ENCODE assay signal across 17 cellular contexts in the genomic region with DNA sequence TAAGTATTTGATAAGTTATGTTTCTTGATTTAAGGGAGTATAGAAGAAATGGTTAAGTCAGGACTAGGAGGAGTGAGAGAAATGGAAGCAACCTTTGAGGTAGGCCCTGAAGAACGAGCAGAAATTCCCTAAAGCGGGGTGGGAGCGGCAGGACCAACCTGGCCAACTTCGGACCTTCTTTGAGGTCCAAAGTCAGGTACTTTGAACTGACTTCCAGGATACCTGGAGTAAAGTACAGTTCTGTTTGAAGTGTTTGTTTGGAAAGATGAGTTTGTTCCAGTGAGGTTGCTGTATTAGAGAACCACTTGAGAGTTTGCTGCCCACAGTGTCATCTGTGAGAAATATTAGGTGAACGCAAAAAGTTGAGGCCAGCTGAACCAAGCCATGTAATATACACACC. TPM values are rescaled to one million over a fixed set of nuclear protein-coding genes. Genes with fewer than 3 reads are reported as not detected.
DNase-seq lines count a peak whose midpoint lies in the region; ATAC-seq lines count a peak whose summit lies in the region.
"Had no signal": no experiment of that assay in that cellular context is flagged by ENCODE, and none has a peak within 500 bp of the region (broad histone marks: within the 10 kb centered on the region; RNA-seq: fewer than 3 reads in every experiment).

No MANE protein-coding gene starts in this region.

- CTCF ChIA-PET in activated naive CD4-positive, alpha-beta T cell treated with anti-CD3 and anti-CD28 coated beads for 36 hours (lab: Charles Lee) = interaction anchor here (1.1 kb wide), 1 partner anchor 11 kb away, joined by 4 read pairs; a partner anchor contains a TSS
- CTCF ChIA-PET in activated naive CD4-positive, alpha-beta T cell treated with anti-CD3 and anti-CD28 coated beads, Interleukin-2, amount 10 ng/mL, durations not matched to agents 7 days and 5 days (lab: Charles Lee) = no interaction called here
- CTCF ChIA-PET in T-cell (lab: Charles Lee) = no interaction called here

- H3K4me3 Mint-ChIP-seq in activated naive CD4-positive, alpha-beta T cell treated with anti-CD3 and anti-CD28 coated beads for 36 hours = no peak overlapping the region
- H3K4me3 Mint-ChIP-seq in activated naive CD4-positive, alpha-beta T cell treated with anti-CD3 and anti-CD28 coated beads, Interleukin-2, amount 10 ng/mL, durations not matched to agents 7 days and 5 days = no peak overlapping the region
- H3K4me3 Mint-ChIP-seq in T-cell = peak overlapping the region in 2 of 3 donors; percentile 0 to 60
- peak overlapping the region; percentile 8 to 53 (median 19) for H3K4me3 Mint-ChIP-seq in immature natural killer cell
- H3K4me3 Mint-ChIP-seq in stimulated activated memory B cell treated with anti-CD40 and anti-IgM and Interleukin-4, amounts not matched to agents 10 μg/mL and 1 μg/mL and 100 μg/mL, for 72 hours = no peak overlapping the region

- intact Hi-C loops in activated naive CD4-positive, alpha-beta T cell treated with anti-CD3 and anti-CD28 coated beads for 36 hours (cut with micrococcal nuclease) = no loop called here

- H3K9me3 Mint-ChIP-seq in activated naive CD4-positive, alpha-beta T cell treated with anti-CD3 and anti-CD28 coated beads for 36 hours = no peaks in the 10 kb centered on the region
- no peaks in the 10 kb centered on the region for H3K9me3 Mint-ChIP-seq in activated naive CD4-positive, alpha-beta T cell treated with anti-CD3 and anti-CD28 coated beads, Interleukin-2, amount 10 ng/mL, durations not matched to agents 7 days and 5 days
- H3K9me3 Mint-ChIP-seq in T-cell (no peaks in the 10 kb centered on the region), immature natural killer cell (no peaks in the 10 kb centered on the region)
- peaks cover 1% of the 10 kb centered on the region for H3K9me3 Mint-ChIP-seq in stimulated activated memory B cell treated with anti-CD40 and anti-IgM and Interleukin-4, amounts not matched to agents 10 μg/mL and 1 μg/mL and 100 μg/mL, for 72 hours

- no peak for DNase-seq in activated naive CD4-positive, alpha-beta T cell treated with anti-CD3 and anti-CD28 coated beads for 36 hours
- no peak for DNase-seq in activated naive CD4-positive, alpha-beta T cell treated with anti-CD3 and anti-CD28 coated beads, Interleukin-2, amount 10 ng/mL, durations not matched to agents 7 days and 5 days
- DNase-seq in T-cell (no peak), immature natural killer cell (no peak), NCI-H774 (lab: John Stamatoyannopoulos, UW) (no peak)
- DNase-seq: activated CD8-positive, alpha-beta memory T cell treated with anti-CD3 and anti-CD28 coated beads, Interleukin-2, amount 10 ng/mL, durations not matched to agents 7 days and 5 days; COR-L47; cortex of kidney; IMR-90; left lung; NCI-H1930; NCI-H446; SHP77; stimulated activated CD4-positive, alpha-beta T cell treated with anti-CD3 and anti-CD28 coated beads, Interleukin-2, amount 100 ng/mL, for 24 hours had no signal

- peak overlapping the region; percentile 55 for H3K27ac Mint-ChIP-seq in activated naive CD4-positive, alpha-beta T cell treated with anti-CD3 and anti-CD28 coated beads for 36 hours
- H3K27ac Mint-ChIP-seq in activated naive CD4-positive, alpha-beta T cell treated with anti-CD3 and anti-CD28 coated beads, Interleukin-2, amount 10 ng/mL, durations not matched to agents 7 days and 5 days = no peak overlapping the region
- peak overlapping the region; percentile 29 to 59 for H3K27ac Mint-ChIP-seq in T-cell
- H3K27ac Mint-ChIP-seq in immature natural killer cell = peak overlapping the region in 5 of 6 donors; percentile 49 to 88 (median 71)
- peak overlapping the region; percentile 83 for H3K27ac Mint-ChIP-seq in stimulated activated memory B cell treated with anti-CD40 and anti-IgM and Interleukin-4, amounts not matched to agents 10 μg/mL and 1 μg/mL and 100 μg/mL, for 72 hours

- ATAC-seq in T-cell (replicated peaks in 1 of 4) (no peak), GM21447 (IDR thresholded peaks at IDR 0.05; ENCODE audit: unreplicated experiment) (no peak), HG03139 (IDR thresholded peaks at IDR 0.05; ENCODE audit: unreplicated experiment) (no peak)
- ATAC-seq in stimulated activated memory B cell treated with anti-CD40 and anti-IgM and Interleukin-4, amounts not matched to agents 10 μg/mL and 1 μg/mL and 100 μg/mL, for 72 hours = no peak
- ATAC-seq: activated CD8-positive, alpha-beta memory T cell treated with anti-CD3 and anti-CD28 coated beads, Interleukin-2, amount 10 ng/mL, durations not matched to agents 7 days and 5 days; left lung had no signal

- no peaks in the 10 kb centered on the region for H3K27me3 Mint-ChIP-seq in activated naive CD4-positive, alpha-beta T cell treated with anti-CD3 and anti-CD28 coated beads for 36 hours (ENCODE audit: low read depth)
- no peaks in the 10 kb centered on the region for H3K27me3 Mint-ChIP-seq in activated naive CD4-positive, alpha-beta T cell treated with anti-CD3 and anti-CD28 coated beads, Interleukin-2, amount 10 ng/mL, durations not matched to agents 7 days and 5 days
- H3K27me3 Mint-ChIP-seq in T-cell = no peaks in the 10 kb centered on the region
- H3K27me3 Mint-ChIP-seq in immature natural killer cell (ENCODE audit: low read depth in 3 of 3) = peaks cover 2 to 3% (median 2%) of the 10 kb centered on the region in 3 donors
- H3K27me3 Mint-ChIP-seq in stimulated activated memory B cell treated with anti-CD40 and anti-IgM and Interleukin-4, amounts not matched to agents 10 μg/mL and 1 μg/mL and 100 μg/mL, for 72 hours = no peaks in the 10 kb centered on the region
- H3K27me3 Mint-ChIP-seq: activated CD8-positive, alpha-beta memory T cell treated with anti-CD3 and anti-CD28 coated beads, Interleukin-2, amount 10 ng/mL, durations not matched to agents 7 days and 5 days had no signal

- H3K4me1 Mint-ChIP-seq in activated naive CD4-positive, alpha-beta T cell treated with anti-CD3 and anti-CD28 coated beads for 36 hours (ENCODE audit: low read depth) = peaks cover 91% of the 10 kb centered on the region
- peaks cover 89% of the 10 kb centered on the region for H3K4me1 Mint-ChIP-seq in activated naive CD4-positive, alpha-beta T cell treated with anti-CD3 and anti-CD28 coated beads, Interleukin-2, amount 10 ng/mL, durations not matched to agents 7 days and 5 days
- H3K4me1 Mint-ChIP-seq in T-cell (peaks cover 94 to 97% (median 95%) of the 10 kb centered on the region in 3 donors), immature natural killer cell (peaks cover 93 to 97% of the 10 kb centered on the region in 2 donors)
- peaks cover 95% of the 10 kb centered on the region for H3K4me1 Mint-ChIP-seq in stimulated activated memory B cell treated with anti-CD40 and anti-IgM and Interleukin-4, amounts not matched to agents 10 μg/mL and 1 μg/mL and 100 μg/mL, for 72 hours

- POLR2A ChIA-PET in T-cell (lab: Charles Lee) = interaction anchor here in 1 of 2 donors (0.6 kb wide), 1 partner anchor 31 kb away, joined by 3 read pairs; no protein-coding TSS in a partner anchor

- peaks cover 31% of the 10 kb centered on the region for H3K36me3 Mint-ChIP-seq in activated naive CD4-positive, alpha-beta T cell treated with anti-CD3 and anti-CD28 coated beads for 36 hours (ENCODE audit: low read depth)
- H3K36me3 Mint-ChIP-seq in activated naive CD4-positive, alpha-beta T cell treated with anti-CD3 and anti-CD28 coated beads, Interleukin-2, amount 10 ng/mL, durations not matched to agents 7 days and 5 days = peaks cover 39% of the 10 kb centered on the region
- H3K36me3 Mint-ChIP-seq in T-cell (peaks cover 22% of the 10 kb centered on the region), immature natural killer cell (peaks cover 0 to 4% (median 0%) of the 10 kb centered on the region in 3 donors)
- peaks cover 16% of the 10 kb centered on the region for H3K36me3 Mint-ChIP-seq in stimulated activated memory B cell treated with anti-CD40 and anti-IgM and Interleukin-4, amounts not matched to agents 10 μg/mL and 1 μg/mL and 100 μg/mL, for 72 hours

RNA-seq across cellular contexts. Expression of a gene that starts 11.7 kb away (rescaled TPM):
- total RNA-seq in activated naive CD4-positive, alpha-beta T cell treated with anti-CD3 and anti-CD28 coated beads for 36 hours = 10 to 100 TPM; 69.2 to 73.1 TPM
- 100 to 1,000 TPM in 4 of 5 donors, 10 to 100 TPM in 1; 89.2 to 107 (median 104) TPM for total RNA-seq in T-cell
- 100 to 1,000 TPM in 1 of 3 donors, 10 to 100 TPM in 2; 48.0 to 116 (median 48.2) TPM for polyA plus RNA-seq in immature natural killer cell

RNA-seq across cellular contexts. Expression of a gene that starts 55.8 kb away (rescaled TPM):
- 10 to 100 TPM; 20.1 to 20.4 TPM for total RNA-seq in activated naive CD4-positive, alpha-beta T cell treated with anti-CD3 and anti-CD28 coated beads for 36 hours
- 10 to 100 TPM; 41.6 to 46.8 (median 45.2) TPM for total RNA-seq in T-cell
- 1 to 10 TPM in 1 of 3 donors, under 1 TPM in 2; 0.03 to 4.8 (median 0.94) TPM for polyA plus RNA-seq in immature natural killer cell

Comparison
In these comparisons a context has a peak if more than half of its experiments do, and no peak if none do; other contexts are left out.
1. H3K4me3 Mint-ChIP-seq: peak in T-cell (2 of 3) and immature natural killer cell (5 of 5); none in activated naive CD4-positive, alpha-beta T cell treated with anti-CD3 and anti-CD28 coated beads for 36 hours (single experiment), activated naive CD4-positive, alpha-beta T cell treated with anti-CD3 and anti-CD28 coated beads, Interleukin-2, amount 10 ng/mL, durations not matched to agents 7 days and 5 days (single experiment) and stimulated activated memory B cell treated with anti-CD40 and anti-IgM and Interleukin-4, amounts not matched to agents 10 μg/mL and 1 μg/mL and 100 μg/mL, for 72 hours (single experiment).